In the genomic region with DNA sequence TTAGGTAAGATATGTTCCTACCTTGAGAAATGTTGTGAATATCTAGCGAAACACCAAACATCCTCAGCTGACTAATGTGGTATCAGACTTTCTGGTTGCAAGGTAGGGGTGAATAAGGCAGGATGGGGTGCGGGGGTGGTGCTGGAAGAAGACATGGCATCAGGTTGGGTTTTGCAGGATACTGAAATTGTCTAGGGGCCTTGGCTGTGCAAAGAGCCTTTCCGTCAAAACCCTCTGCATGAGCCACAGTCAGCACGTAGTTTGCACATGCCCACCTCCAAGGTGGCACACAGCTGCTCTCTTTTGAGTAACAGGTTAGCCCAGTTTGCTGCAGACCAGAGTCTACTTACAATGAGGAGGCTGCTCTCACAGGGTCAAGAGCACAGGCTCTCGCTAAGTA, we compare ENCODE assay signal across 14 cellular contexts. TPM values are rescaled to one million over a fixed set of nuclear protein-coding genes. Genes with fewer than 3 reads are reported as not detected.
DNase-seq lines count a peak whose midpoint lies in the region; ATAC-seq and TF ChIP-seq lines count a peak whose summit lies in the region.
"Had no signal": no experiment of that assay in that cellular context is flagged by ENCODE, and none has a peak within 500 bp of the region (broad histone marks: within the 10 kb centered on the region; RNA-seq: fewer than 3 reads in every experiment).

No MANE protein-coding gene starts in this region.

- H3K4me1 Mint-ChIP-seq in effector memory CD8-positive, alpha-beta T cell (ENCODE audit: low read depth in 2 of 2) = peaks cover 35 to 59% of the 10 kb centered on the region in 2 donors
- H3K4me1 Mint-ChIP-seq in stimulated activated effector memory CD8-positive, alpha-beta T cell treated with anti-CD3 and anti-CD28 coated beads, Interleukin-12 subunit alpha, Interleukin-12 subunit beta, amount 100 ng/mL, for 72 hours = peaks cover 71% of the 10 kb centered on the region

- no peak for TF ChIP-seq POLR2A in thyroid gland (IDR thresholded peaks at IDR 0.05)

- H3K4me3 Mint-ChIP-seq in effector memory CD8-positive, alpha-beta T cell = peak overlapping the region; percentile 74 to 81
- peak overlapping the region; percentile 65 for H3K4me3 Mint-ChIP-seq in stimulated activated effector memory CD8-positive, alpha-beta T cell treated with anti-CD3 and anti-CD28 coated beads, Interleukin-12 subunit alpha, Interleukin-12 subunit beta, amount 100 ng/mL, for 72 hours

- no peak for TF ChIP-seq CTCF in thyroid gland (IDR thresholded peaks at IDR 0.05)

- no peak overlapping the region for H3K4me3 ChIP-seq in thyroid gland (replicated peaks in 1 of 3)
- H3K4me3 ChIP-seq: gastroesophageal sphincter, HAP-1 had no signal

- peaks cover 3 to 8% of the 10 kb centered on the region in 2 donors for H3K9me3 Mint-ChIP-seq in effector memory CD8-positive, alpha-beta T cell
- peaks cover 12% of the 10 kb centered on the region for H3K9me3 Mint-ChIP-seq in stimulated activated effector memory CD8-positive, alpha-beta T cell treated with anti-CD3 and anti-CD28 coated beads, Interleukin-12 subunit alpha, Interleukin-12 subunit beta, amount 100 ng/mL, for 72 hours

- H3K36me3 Mint-ChIP-seq in effector memory CD8-positive, alpha-beta T cell (ENCODE audit: insufficient read depth) = peaks cover 32% of the 10 kb centered on the region
- peaks cover 99% of the 10 kb centered on the region for H3K36me3 Mint-ChIP-seq in stimulated activated effector memory CD8-positive, alpha-beta T cell treated with anti-CD3 and anti-CD28 coated beads, Interleukin-12 subunit alpha, Interleukin-12 subunit beta, amount 100 ng/mL, for 72 hours

- no peaks in the 10 kb centered on the region for H3K4me1 ChIP-seq in thyroid gland
- H3K4me1 ChIP-seq: gastroesophageal sphincter, HAP-1, parathyroid adenoma had no signal

- peaks cover 12 to 35% of the 10 kb centered on the region in 2 donors for H3K36me3 ChIP-seq in thyroid gland

- DNase-seq in DMS153 (lab: John Stamatoyannopoulos, UW) = peak; percentile 7
- no peak for DNase-seq in DMS153 treated with DMSO at 0.1 percent for 48 hours (lab: John Stamatoyannopoulos, UW; ENCODE audit: unreplicated experiment)
- DNase-seq in activated T-cell treated with anti-CD3 and anti-CD28 coated beads, Interleukin-2, amount 50 U/mL, for 1 hour = peak; percentile 36
- no peak for DNase-seq in effector memory CD8-positive, alpha-beta T cell
- DNase-seq in stimulated activated effector memory CD8-positive, alpha-beta T cell treated with anti-CD3 and anti-CD28 coated beads, Interleukin-12 subunit alpha, Interleukin-12 subunit beta, amount 100 ng/mL, for 72 hours (ENCODE audit: low spot score in 2 of 2) = no peak
- no peak for DNase-seq in thyroid gland
- no peak for DNase-seq in NCI-H2227 (lab: John Stamatoyannopoulos, UW; ENCODE audit: unreplicated experiment)
- DNase-seq: NCI-H2081, OCI-M1 had no signal

- H3K27me3 Mint-ChIP-seq in effector memory CD8-positive, alpha-beta T cell = no peaks in the 10 kb centered on the region

- H3K27ac ChIP-seq in thyroid gland = no peak overlapping the region
- H3K27ac ChIP-seq: 22Rv1, gastroesophageal sphincter, parathyroid adenoma had no signal

- no peaks in the 10 kb centered on the region for H3K9me3 ChIP-seq in thyroid gland
- H3K9me3 ChIP-seq: gastroesophageal sphincter, HAP-1 had no signal

- ATAC-seq in effector memory CD8-positive, alpha-beta T cell (replicated peaks) = no peak
- ATAC-seq in stimulated activated effector memory CD8-positive, alpha-beta T cell treated with anti-CD3 and anti-CD28 coated beads, Interleukin-12 subunit alpha, Interleukin-12 subunit beta, amount 100 ng/mL, for 72 hours = no peak
- ATAC-seq in GM18498 (IDR thresholded peaks at IDR 0.05; ENCODE audit: unreplicated experiment) = no peak
- ATAC-seq: gastroesophageal sphincter had no signal

- 92 to 96% methylated on average over 5 of the region's 5 CpGs for WGBS in thyroid gland, 2 donors

- no peaks in the 10 kb centered on the region for H3K27me3 ChIP-seq in thyroid gland
- H3K27me3 ChIP-seq: gastroesophageal sphincter had no signal

- intact Hi-C loops in thyroid gland (cut with DNase I) = no loop called here

- H3K27ac Mint-ChIP-seq in effector memory CD8-positive, alpha-beta T cell = peak overlapping the region; percentile 79 to 89
- H3K27ac Mint-ChIP-seq in stimulated activated effector memory CD8-positive, alpha-beta T cell treated with anti-CD3 and anti-CD28 coated beads, Interleukin-12 subunit alpha, Interleukin-12 subunit beta, amount 100 ng/mL, for 72 hours = peak overlapping the region; percentile 83

RNA-seq across cellular contexts. Expression of a gene that starts 42.0 kb away (rescaled TPM):
- total RNA-seq in thyroid gland = 10 to 100 TPM; 28.0 to 48.1 (median 36.0) TPM

Comparison
In these comparisons a context has a peak if more than half of its experiments do, and no peak if none do; other contexts are left out.
1. DNase-seq: peak in DMS153 (single experiment) and activated T-cell treated with anti-CD3 and anti-CD28 coated beads, Interleukin-2, amount 50 U/mL, for 1 hour (single experiment); none in DMS153 treated with DMSO at 0.1 percent for 48 hours (single experiment), effector memory CD8-positive, alpha-beta T cell (0 of 3), stimulated activated effector memory CD8-positive, alpha-beta T cell treated with anti-CD3 and anti-CD28 coated beads, Interleukin-12 subunit alpha, Interleukin-12 subunit beta, amount 100 ng/mL, for 72 hours (0 of 2), thyroid gland (0 of 2) and NCI-H2227 (single experiment).